ENCODE assay signal across 13 cellular contexts in the genomic region with DNA sequence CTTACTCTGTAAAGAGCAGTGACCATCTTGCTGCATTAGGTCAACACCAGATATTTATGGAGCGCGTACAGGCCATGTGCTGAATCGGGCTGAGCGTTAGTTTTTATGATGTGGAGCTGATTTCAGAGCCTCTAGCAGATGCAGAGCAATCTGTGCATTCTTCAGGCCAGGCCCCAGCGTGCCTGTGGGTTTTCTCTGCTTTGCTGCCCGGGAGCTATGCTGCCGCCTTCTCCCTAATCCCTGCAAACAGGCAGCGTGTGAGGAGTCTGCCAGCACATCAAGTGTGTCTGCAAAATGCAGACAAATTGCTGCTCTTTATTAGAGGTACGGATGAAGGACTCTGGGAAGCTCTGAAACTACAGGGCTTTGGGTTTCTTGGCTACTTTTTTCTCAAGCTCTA.
DNase-seq lines count a peak whose midpoint lies in the region; ATAC-seq, FAIRE-seq and TF ChIP-seq lines count a peak whose summit lies in the region.
"Had no signal": no experiment of that assay in that cellular context is flagged by ENCODE, and none has a peak within 500 bp of the region (broad histone marks: within the 10 kb centered on the region; RNA-seq: fewer than 3 reads in every experiment).

No MANE protein-coding gene starts in this region.

- TF ChIP-seq RAD21 in H1 (IDR thresholded peaks at IDR 0.05 in 1 of 2, conservative IDR thresholded peaks at IDR 0.05 in 1 of 2; ENCODE audit: low read depth in 2 of 2, low read length in 2 of 2): no peak

- H3K23ac ChIP-seq in H1 (ENCODE audit: insufficient read length) (no peak overlapping the region), mesenchymal stem cell (ENCODE audit: low read length in 2 of 2) (no peak overlapping the region)

- no peaks in the 10 kb centered on the region for H4K20me1 ChIP-seq in H1 (replicated peaks in 1 of 2; ENCODE audit: control insufficient read depth in 1 of 2, insufficient read depth in 2 of 2, low read length in 2 of 2)

- FAIRE-seq in H1 (lab: Jason Lieb, UNC) (no peak), GM19239 (lab: Jason Lieb, UNC) (no peak)

- DNase-seq in AG09319 (ENCODE audit: extremely low read depth, low read depth) (peak; percentile 15), MG63 (peak; percentile 62), H1 (ENCODE audit: low read depth in 1 of 2, low spot score in 2 of 2) (no peak), mesenchymal stem cell (peak; percentile 59), Peyer's patch (no peak), GM19239 (ENCODE audit: insufficient read length, low spot score) (no peak), NCI-H2196 (lab: John Stamatoyannopoulos, UW; ENCODE audit: unreplicated experiment) (no peak)
- DNase-seq: activated CD4-positive, alpha-beta T cell treated with anti-CD3 and anti-CD28 coated beads, Interleukin-2, amount 10 ng/mL, durations not matched to agents 24 days and 14 days; activated gamma-delta T cell; HCEC 1CT; NCI-H2171 treated with DMSO at 0.1 percent for 48 hours; stimulated activated CD4-positive, alpha-beta T cell treated with anti-CD3 and anti-CD28 coated beads, Interleukin-4, amount 100 ng/mL, for 4 hours had no signal

- ATAC-seq in HG02870 (IDR thresholded peaks at IDR 0.05; ENCODE audit: unreplicated experiment): no peak

- no peak for TF ChIP-seq EP300 in H1 (IDR thresholded peaks at IDR 0.05; ENCODE audit: borderline replicate concordance in 1 of 2, low read depth in 2 of 2, low read length in 2 of 2)

- 0 out of 2 replicates have a peak overlapping the region, but pooled peaks have one; percentile 32 for H3K18ac ChIP-seq in H1 (ENCODE audit: extremely low read depth, low read length)
- H3K18ac ChIP-seq in mesenchymal stem cell (ENCODE audit: low read depth in 1 of 2, low read length in 2 of 2): no peak overlapping the region

- CTCF ChIA-PET in H1 (lab: Charles Lee; ENCODE audit: partially characterized antibody): interaction anchor here (0.9 to 1.6 kb wide), 4 partner anchors 12 to 19 kb away, joined by 3 to 6 read pairs (median 4); no protein-coding TSS in a partner anchor

- H3K79me2 ChIP-seq in H1 (ENCODE audit: control insufficient read depth in 1 of 2, insufficient read depth in 2 of 2, low read length in 2 of 2): no peaks in the 10 kb centered on the region

- no peak overlapping the region for H3K4me2 ChIP-seq in H1 (ENCODE audit: insufficient read depth in 1 of 2, low read depth in 2 of 2, low read length in 2 of 2)
- H3K4me2 ChIP-seq in mesenchymal stem cell (ENCODE audit: low read length, poor library complexity, severe bottlenecking): no peak overlapping the region

- peaks cover 1 to 10% (median 4%) of the 10 kb centered on the region in 4 experiments; a peak in 4 of 7 replicates for H3K4me1 ChIP-seq in H1 (replicated peaks in 1 of 4; ENCODE audit: control insufficient read depth in 3 of 4, insufficient read depth in 4 of 4, low read length in 3 of 4)
- H3K4me1 ChIP-seq in mesenchymal stem cell (ENCODE audit: control insufficient read depth, insufficient read depth, low read depth, low read length): no peaks in the 10 kb centered on the region
- H3K4me1 ChIP-seq in Peyer's patch: no peaks in the 10 kb centered on the region

- H3K9me3 ChIP-seq in MG63 (no peaks in the 10 kb centered on the region), H1 (ENCODE audit: insufficient read depth in 2 of 2, low read depth in 1 of 2, low read length in 1 of 2) (no peaks in the 10 kb centered on the region), mesenchymal stem cell (ENCODE audit: control insufficient read depth, low read length) (no peaks in the 10 kb centered on the region), Peyer's patch (no peaks in the 10 kb centered on the region)

- H3K36me3 ChIP-seq in MG63 (no peaks in the 10 kb centered on the region), H1 (ENCODE audit: control insufficient read depth in 2 of 4, insufficient read depth in 4 of 4, low read length in 3 of 4) (no peaks in the 10 kb centered on the region), mesenchymal stem cell (ENCODE audit: control insufficient read depth in 1 of 2, insufficient read depth in 2 of 2, low read depth in 1 of 2, low read length in 2 of 2) (no peaks in the 10 kb centered on the region), Peyer's patch (no peaks in the 10 kb centered on the region)

- no peak overlapping the region for H4K5ac ChIP-seq in H1 (ENCODE audit: insufficient read length, low read depth, low read length)

- H2BK20ac ChIP-seq in H1 (ENCODE audit: low read length): no peak overlapping the region

- TF ChIP-seq CTCF in AG09319 (IDR thresholded peaks at IDR 0.05; ENCODE audit: low read depth, low read length) (no peak), H1 (IDR thresholded peaks at IDR 0.05; ENCODE audit: control extremely low read depth in 1 of 3, insufficient read depth in 1 of 3, low read depth in 1 of 3, low read length in 3 of 3) (no peak), Peyer's patch (IDR thresholded peaks at IDR 0.05) (no peak)

- no peak overlapping the region for H2BK5ac ChIP-seq in H1 (ENCODE audit: low read depth, low read length)
- no peak overlapping the region for H2BK5ac ChIP-seq in mesenchymal stem cell (ENCODE audit: low read depth, low read length, poor library complexity, severe bottlenecking)

- H3K4me3 ChIP-seq in MG63: no peak overlapping the region
- no peak overlapping the region for H3K4me3 ChIP-seq in H1 (ENCODE audit: extremely low read depth in 1 of 4, insufficient read depth in 2 of 4, low read depth in 3 of 4, low read length in 4 of 4)
- no peak overlapping the region for H3K4me3 ChIP-seq in mesenchymal stem cell (ENCODE audit: insufficient read depth in 1 of 2, low read depth in 1 of 2, low read length in 2 of 2)
- H3K4me3 ChIP-seq in Peyer's patch: no peak overlapping the region

- H4K8ac ChIP-seq in H1 (ENCODE audit: extremely low read depth, insufficient read depth, low read length) (no peak overlapping the region), mesenchymal stem cell (ENCODE audit: low read length) (no peak overlapping the region)

- H4K91ac ChIP-seq in H1 (replicated peaks; ENCODE audit: insufficient read length, low read length) (no peak overlapping the region), mesenchymal stem cell (ENCODE audit: low read length) (no peak overlapping the region)

- H3K14ac ChIP-seq in H1 (ENCODE audit: insufficient read length) (no peak overlapping the region), mesenchymal stem cell (ENCODE audit: low read length in 2 of 2) (no peak overlapping the region)

- H2AK5ac ChIP-seq in H1 (ENCODE audit: low read depth, low read length) (no peak overlapping the region), mesenchymal stem cell (ENCODE audit: low read length, severe bottlenecking) (no peak overlapping the region)

- POLR2A ChIA-PET in H1 (lab: Charles Lee; ENCODE audit: partially characterized antibody): no interaction called here

- H2AFZ ChIP-seq in H1 (ENCODE audit: low read length) (peak overlapping the region; percentile 18; the same call in 1 of the 2 replicates), mesenchymal stem cell (ENCODE audit: low read depth, low read length) (no peak overlapping the region)

- H3K79me1 ChIP-seq in H1 (ENCODE audit: low read depth, low read length) (no peaks in the 10 kb centered on the region), mesenchymal stem cell (replicated peaks; ENCODE audit: low read length, poor library complexity, severe bottlenecking) (no peaks in the 10 kb centered on the region)

- WGBS in H1 (ENCODE audit: extremely low coverage in 1 of 2, insufficient coverage in 1 of 2, insufficient read length in 1 of 2, insufficient replicate concordance in 2 of 2, low coverage in 1 of 2, low lambda C conversion rate in 2 of 2, missing lambda C conversion rate in 1 of 2), 2 experiments: 84% methylated on average over 9 of the region's 9 CpGs; no CpG with 5 or more reads in 1 of the 2 experiments
- WGBS in mesenchymal stem cell: 23% methylated on average over 9 of the region's 9 CpGs

- H3K23me2 ChIP-seq in H1 (ENCODE audit: low read depth, low read length): no peaks in the 10 kb centered on the region

- H2BK15ac ChIP-seq in H1 (ENCODE audit: low read length) (no peak overlapping the region), mesenchymal stem cell (ENCODE audit: low read depth, poor library complexity, severe bottlenecking) (no peak overlapping the region)

- H3K27me3 ChIP-seq in MG63 (no peaks in the 10 kb centered on the region), H1 (replicated peaks in 1 of 4; ENCODE audit: control insufficient read depth in 3 of 4, extremely low read depth in 1 of 4, insufficient read depth in 3 of 4, low read length in 3 of 4) (no peaks in the 10 kb centered on the region), mesenchymal stem cell (ENCODE audit: control insufficient read depth in 1 of 2, insufficient read depth in 1 of 2, low read length in 2 of 2) (peaks cover 20 to 34% of the 10 kb centered on the region in 2 experiments), Peyer's patch (no peaks in the 10 kb centered on the region)

- TF ChIP-seq POLR2A in H1 (IDR thresholded peaks at IDR 0.05; ENCODE audit: control extremely low read depth in 1 of 2, low read depth in 2 of 2, low read length in 2 of 2) (no peak), Peyer's patch (IDR thresholded peaks at IDR 0.05) (no peak)

- H3K27ac ChIP-seq in H1 (ENCODE audit: low read depth, low read length) (no peak overlapping the region), mesenchymal stem cell (ENCODE audit: low read length, poor library complexity, severe bottlenecking) (peak overlapping the region; percentile 55), Peyer's patch (no peak overlapping the region)

- H3K4ac ChIP-seq in H1 (replicated peaks; ENCODE audit: insufficient read length, low read depth, low read length): no peak overlapping the region
- no peak overlapping the region for H3K4ac ChIP-seq in mesenchymal stem cell (ENCODE audit: low read depth in 1 of 2, low read length in 2 of 2)

- H3K56ac ChIP-seq in H1 (replicated peaks; ENCODE audit: insufficient read length, low read depth, low read length): no peak overlapping the region

- H2BK12ac ChIP-seq in H1 (ENCODE audit: low read depth, low read length) (no peak overlapping the region), mesenchymal stem cell (ENCODE audit: low read length in 2 of 2) (no peak overlapping the region)

- H3K9ac ChIP-seq in H1 (replicated peaks in 1 of 4; ENCODE audit: extremely low read depth in 1 of 4, low read depth in 3 of 4, low read length in 3 of 4) (no peak overlapping the region), mesenchymal stem cell (ENCODE audit: low read length) (no peak overlapping the region)

- no peak overlapping the region for H2BK120ac ChIP-seq in H1 (replicated peaks; ENCODE audit: low read depth, low read length)
- no peak overlapping the region for H2BK120ac ChIP-seq in mesenchymal stem cell (ENCODE audit: low read depth, low read length)

TF ChIP-seq in H1, 55 proteins besides CTCF, POLR2A, EP300 and RAD21 (continues in another document):
- no peak for TF ChIP-seq BCL11A (IDR thresholded peaks at IDR 0.05; ENCODE audit: low read depth in 2 of 2, low read length in 2 of 2)
- no peak for TF ChIP-seq SIN3A (conservative IDR thresholded peaks at IDR 0.05 in 1 of 2, IDR thresholded peaks at IDR 0.05 in 1 of 2; ENCODE audit: low read depth in 1 of 2, low read length in 2 of 2)

Comparison
In these comparisons a context has a peak if more than half of its experiments do, and no peak if none do; other contexts are left out.
1. DNase-seq: peak in AG09319 (single experiment), MG63 (single experiment) and mesenchymal stem cell (single experiment); none in H1 (0 of 2), Peyer's patch (0 of 3), GM19239 (single experiment) and NCI-H2196 (single experiment).